ENCODE assay signal across 15 cellular contexts in the genomic region with DNA sequence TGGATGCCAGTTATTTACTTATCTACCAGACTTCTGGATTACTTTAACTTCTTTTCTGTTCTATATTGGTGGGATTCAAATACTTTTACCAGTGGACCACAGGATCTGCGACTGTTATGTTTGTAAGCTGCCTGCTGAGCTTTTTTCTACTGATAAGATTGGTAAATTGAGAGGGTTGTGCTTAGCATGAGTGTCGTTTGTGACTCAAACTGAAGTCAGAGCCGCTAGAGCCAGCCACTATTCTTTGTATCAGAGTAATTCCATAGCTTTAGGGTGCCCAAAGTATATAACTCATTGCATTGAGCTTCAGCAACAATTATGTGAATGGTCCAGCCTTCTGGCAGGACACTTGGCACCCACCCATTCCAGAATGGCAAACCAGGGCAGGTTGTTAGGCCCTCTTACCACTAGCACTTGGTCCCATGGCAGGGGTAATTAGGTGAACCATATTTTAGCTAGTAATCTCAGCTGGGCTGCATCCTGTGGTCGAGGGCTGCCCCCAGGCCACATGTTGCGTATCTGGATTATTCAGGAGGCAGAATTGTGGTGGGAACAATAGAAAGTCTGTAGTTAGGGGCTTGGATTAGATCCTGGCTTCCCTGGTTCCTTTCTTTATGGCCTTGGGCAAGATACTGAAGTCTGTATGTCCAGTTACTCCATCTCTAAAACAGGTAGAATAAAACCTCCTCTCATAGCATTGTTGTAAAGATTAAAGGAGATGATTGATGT. TPM values are rescaled to one million over a fixed set of nuclear protein-coding genes. Genes with fewer than 3 reads are reported as not detected.
DNase-seq lines count a peak whose midpoint lies in the region; ATAC-seq and TF ChIP-seq lines count a peak whose summit lies in the region.
"Had no signal": no experiment of that assay in that cellular context is flagged by ENCODE, and none has a peak within 500 bp of the region (broad histone marks: within the 10 kb centered on the region; RNA-seq: fewer than 3 reads in every experiment).

No MANE protein-coding gene starts in this region.

- no peak overlapping the region for H2AFZ ChIP-seq in GM23248

- intact Hi-C loops in CD14-positive monocyte (cut with micrococcal nuclease): no loop called here
- intact Hi-C loops in activated T-helper 1 cell treated with anti-CD3 and anti-CD28 coated beads, Interleukin-12 subunit alpha, Interleukin-12 subunit beta, Interleukin-2, Interleukin-4 antibody, amounts not matched to agents 30 ng/mL and 10 ng/mL and 1 ng/mL, durations not matched to agents 14 hours and 24 hours and 36 hours (cut with micrococcal nuclease): no loop called here

- H3K4me1 ChIP-seq in GM23248 (ENCODE audit: insufficient read depth) (peaks cover 10% of the 10 kb centered on the region), right atrium auricular region (peaks cover 0 to 62% of the 10 kb centered on the region in 2 donors)

- no peaks in the 10 kb centered on the region for H3K27me3 ChIP-seq in GM23248 (replicated peaks; ENCODE audit: insufficient read depth)
- H3K27me3 ChIP-seq in right atrium auricular region: no peaks in the 10 kb centered on the region
- H3K27me3 ChIP-seq: esophagus squamous epithelium, SJSA1 had no signal

- no peak for DNase-seq in CD14-positive monocyte (ENCODE audit: low spot score)
- peak; percentile 53 for DNase-seq in GM23248
- no peak for DNase-seq in activated T-helper 1 cell treated with anti-CD3 and anti-CD28 coated beads, Interleukin-12 subunit alpha, Interleukin-12 subunit beta, Interleukin-2, Interleukin-4 antibody, amounts not matched to agents 30 ng/mL and 10 ng/mL and 1 ng/mL, durations not matched to agents 14 hours and 24 hours and 36 hours (ENCODE audit: low spot score)
- DNase-seq in right atrium auricular region (ENCODE audit: low spot score): no peak
- no peak for DNase-seq in T-helper 1 cell
- no peak for DNase-seq in SKM-1 (lab: John Stamatoyannopoulos, UW; ENCODE audit: unreplicated experiment)
- no peak for DNase-seq in stimulated activated CD4-positive, alpha-beta T cell treated with anti-CD3 and anti-CD28 coated beads, Interleukin-4, amount 100 ng/mL, for 4 hours
- DNase-seq: activated CD4-positive, CD25-positive, alpha-beta regulatory T cell treated with anti-CD3 and anti-CD28 coated beads, Interleukin-2, amount 50 U/mL, for 72 hours; esophagus squamous epithelium; NCI-H1694 treated with DMSO at 0.1 percent for 48 hours; NCI-H774; substantia nigra had no signal

- peak overlapping the region in 4 of 7 donors; percentile 34 to 67 (median 40) for H3K27ac Mint-ChIP-seq in CD14-positive monocyte
- H3K27ac Mint-ChIP-seq in activated T-helper 1 cell treated with anti-CD3 and anti-CD28 coated beads, Interleukin-12 subunit alpha, Interleukin-12 subunit beta, Interleukin-2, Interleukin-4 antibody, amounts not matched to agents 30 ng/mL and 10 ng/mL and 1 ng/mL, durations not matched to agents 14 hours and 24 hours and 36 hours: peak overlapping the region; percentile 6

- in situ Hi-C loops in GM23248 (cut with MboI): no loop called here

- H3K36me3 ChIP-seq in GM23248 (ENCODE audit: low read depth) (no peaks in the 10 kb centered on the region), right atrium auricular region (no peaks in the 10 kb centered on the region)
- H3K36me3 ChIP-seq: esophagus squamous epithelium, SJSA1 had no signal

- H3K4me3 Mint-ChIP-seq in CD14-positive monocyte: no peak overlapping the region
- H3K4me3 Mint-ChIP-seq in activated T-helper 1 cell treated with anti-CD3 and anti-CD28 coated beads, Interleukin-12 subunit alpha, Interleukin-12 subunit beta, Interleukin-2, Interleukin-4 antibody, amounts not matched to agents 30 ng/mL and 10 ng/mL and 1 ng/mL, durations not matched to agents 14 hours and 24 hours and 36 hours: no peak overlapping the region

- no peaks in the 10 kb centered on the region for H4K20me1 ChIP-seq in GM23248 (ENCODE audit: insufficient read depth)

- H3F3A ChIP-seq in GM23248 (ENCODE audit: insufficient read depth): peaks cover 13% of the 10 kb centered on the region; the same call in 1 of the 2 replicates

- H3K36me3 Mint-ChIP-seq in CD14-positive monocyte: peaks cover 0 to 4% of the 10 kb centered on the region in 2 donors
- peaks cover 9% of the 10 kb centered on the region for H3K36me3 Mint-ChIP-seq in activated T-helper 1 cell treated with anti-CD3 and anti-CD28 coated beads, Interleukin-12 subunit alpha, Interleukin-12 subunit beta, Interleukin-2, Interleukin-4 antibody, amounts not matched to agents 30 ng/mL and 10 ng/mL and 1 ng/mL, durations not matched to agents 14 hours and 24 hours and 36 hours (ENCODE audit: low read depth)

- no peaks in the 10 kb centered on the region for H3K27me3 Mint-ChIP-seq in CD14-positive monocyte (ENCODE audit: low read depth in 3 of 3)
- peaks cover 3% of the 10 kb centered on the region for H3K27me3 Mint-ChIP-seq in activated T-helper 1 cell treated with anti-CD3 and anti-CD28 coated beads, Interleukin-12 subunit alpha, Interleukin-12 subunit beta, Interleukin-2, Interleukin-4 antibody, amounts not matched to agents 30 ng/mL and 10 ng/mL and 1 ng/mL, durations not matched to agents 14 hours and 24 hours and 36 hours (ENCODE audit: insufficient read depth)

- H3K4me1 Mint-ChIP-seq in CD14-positive monocyte: peaks cover 73% of the 10 kb centered on the region
- H3K4me1 Mint-ChIP-seq in activated T-helper 1 cell treated with anti-CD3 and anti-CD28 coated beads, Interleukin-12 subunit alpha, Interleukin-12 subunit beta, Interleukin-2, Interleukin-4 antibody, amounts not matched to agents 30 ng/mL and 10 ng/mL and 1 ng/mL, durations not matched to agents 14 hours and 24 hours and 36 hours (ENCODE audit: low read depth): peaks cover 72% of the 10 kb centered on the region

- H3K9ac ChIP-seq in GM23248: no peak overlapping the region

- H3K79me2 ChIP-seq in GM23248 (ENCODE audit: insufficient read depth): peaks cover 56% of the 10 kb centered on the region

- H3K9me3 Mint-ChIP-seq in CD14-positive monocyte: no peaks in the 10 kb centered on the region
- no peaks in the 10 kb centered on the region for H3K9me3 Mint-ChIP-seq in activated T-helper 1 cell treated with anti-CD3 and anti-CD28 coated beads, Interleukin-12 subunit alpha, Interleukin-12 subunit beta, Interleukin-2, Interleukin-4 antibody, amounts not matched to agents 30 ng/mL and 10 ng/mL and 1 ng/mL, durations not matched to agents 14 hours and 24 hours and 36 hours

- no peak overlapping the region for H3K4me2 ChIP-seq in GM23248 (ENCODE audit: unreplicated experiment)

- no peak for ATAC-seq in HG02678 (IDR thresholded peaks at IDR 0.05; ENCODE audit: unreplicated experiment)
- ATAC-seq: K562 had no signal

- no peaks in the 10 kb centered on the region for H3K9me2 ChIP-seq in GM23248 (ENCODE audit: insufficient read depth)

- no peak for TF ChIP-seq CTCF in CD14-positive monocyte (IDR thresholded peaks at IDR 0.05)
- no peak for TF ChIP-seq CTCF in right atrium auricular region (IDR thresholded peaks at IDR 0.05)

- H3K4me3 ChIP-seq in GM23248 (no peak overlapping the region), right atrium auricular region (no peak overlapping the region)
- H3K4me3 ChIP-seq: esophagus squamous epithelium, K562, SJSA1 had no signal

- H3K9me3 ChIP-seq in GM23248 (ENCODE audit: low read depth) (no peaks in the 10 kb centered on the region), right atrium auricular region (no peaks in the 10 kb centered on the region)
- H3K9me3 ChIP-seq: esophagus squamous epithelium, SJSA1 had no signal

- 69 to 73% methylated on average over 5 of the region's 5 CpGs for WGBS in GM23248 (ENCODE audit: low coverage in 1 of 2, low lambda C conversion rate in 2 of 2, missing lambda C conversion rate in 2 of 2), 2 experiments

- H3K27ac ChIP-seq in GM23248 (no peak overlapping the region), right atrium auricular region (peak overlapping the region; percentile 67 to 97)
- H3K27ac ChIP-seq: esophagus squamous epithelium, SJSA1 had no signal

RNA-seq across cellular contexts. Expression of gene PLCL2, which starts 6.0 kb away (rescaled TPM):
- 10 to 100 TPM; 26.8 to 32.5 TPM for polyA plus RNA-seq in CD14-positive monocyte
- 3.7 and 5.1 TPM in 2 replicates for total RNA-seq in GM23248 (2014; rRNA removed; shearing (Covaris generic))
- polyA plus RNA-seq in GM23248 (2016; fragmentation: Nextera tagmentation; extraction: Ambion mirVana): 1.4 TPM in 2 replicates
- total RNA-seq in activated T-helper 1 cell treated with anti-CD3 and anti-CD28 coated beads, Interleukin-12 subunit alpha, Interleukin-12 subunit beta, Interleukin-2, Interleukin-4 antibody, amounts not matched to agents 30 ng/mL and 10 ng/mL and 1 ng/mL, durations not matched to agents 14 hours and 24 hours and 36 hours: 14.9 and 15.0 TPM in 2 replicates
- 10 to 100 TPM; 32.4 to 35.2 TPM for total RNA-seq in right atrium auricular region
